28 cellular contexts compared by ENCODE assay signal in the genomic region with DNA sequence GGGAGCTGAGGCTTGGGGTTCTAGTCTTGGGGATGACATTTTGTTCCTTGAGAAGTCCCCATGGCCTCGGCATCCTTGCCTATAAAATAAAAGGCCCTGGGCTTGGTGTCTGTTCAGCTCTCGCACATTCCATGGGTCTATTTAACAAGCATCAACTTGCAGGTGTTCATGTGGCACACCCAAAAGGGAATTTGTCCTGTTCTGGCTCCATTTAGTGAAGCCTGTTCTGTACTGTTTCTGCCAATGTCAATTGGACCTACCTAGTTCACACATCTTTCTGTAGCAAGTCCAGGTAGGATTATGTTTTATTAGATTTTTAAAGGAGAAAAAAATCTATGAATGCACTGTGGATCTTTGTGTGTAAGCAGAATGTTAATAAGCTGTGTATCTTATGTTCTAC.
"Had no signal": no experiment of that assay in that cellular context is flagged by ENCODE, and none has a peak within 500 bp of the region (broad histone marks: within the 10 kb centered on the region; RNA-seq: fewer than 3 reads in every experiment).

No MANE protein-coding gene starts in this region.

- H3K27ac ChIP-seq: ascending aorta, esophagus muscularis mucosa, gastroesophageal sphincter, heart right ventricle, hepatocyte, WERI-Rb-1 had no signal

- H3K9me3 ChIP-seq: ascending aorta, breast epithelium, esophagus muscularis mucosa, gastroesophageal sphincter, heart right ventricle had no signal

- H3K4me1 ChIP-seq: breast epithelium, heart right ventricle had no signal

- DNase-seq: activated B cell treated with CpG ODN at 0.5 μM for 24 hours; activated CD4-positive, alpha-beta memory T cell treated with anti-CD3 and anti-CD28 coated beads for 36 hours; activated CD4-positive, alpha-beta T cell treated with anti-CD3 and anti-CD28 coated beads for 48 hours; activated CD4-positive, alpha-beta T cell treated with anti-CD3 and anti-CD28 coated beads, Interleukin-2, amount 50 U/mL, for 1 hour; activated CD8-positive, alpha-beta memory T cell treated with anti-CD3 and anti-CD28 coated beads, Interleukin-2, amount 50 U/mL, for 48 hours; activated gamma-delta T cell; activated naive CD4-positive, alpha-beta T cell; activated naive CD4-positive, alpha-beta T cell treated with anti-CD3 and anti-CD28 coated beads, Interleukin-2, amount 10 ng/mL, durations not matched to agents 7 days and 5 days; activated naive CD8-positive, alpha-beta T cell treated with anti-CD3 and anti-CD28 coated beads, Interleukin-2, amount 10 ng/mL, durations not matched to agents 7 days and 5 days; activated T-cell treated with anti-CD3 and anti-CD28 coated beads for 4 hours; activated T-cell treated with anti-CD3 and anti-CD28 coated beads, Interleukin-2, amount 50 U/mL, for 24 hours; activated T-cell treated with anti-CD3 and anti-CD28 coated beads, Interleukin-2, amount 50 U/mL, for 72 hours; cortex of kidney; dermis blood vessel endothelial cell; effector CD4-positive, alpha-beta T cell; effector memory CD8-positive, alpha-beta T cell; foreskin melanocyte; heart right ventricle; T-helper 2 cell; WERI-Rb-1 had no signal

- H3K36me3 ChIP-seq: ascending aorta, breast epithelium, esophagus muscularis mucosa, gastroesophageal sphincter, heart right ventricle, WERI-Rb-1 had no signal

- H3K4me3 ChIP-seq: ascending aorta, breast epithelium, esophagus muscularis mucosa, gastroesophageal sphincter, heart right ventricle, hepatocyte had no signal

- H3K27me3 ChIP-seq: ascending aorta, breast epithelium, esophagus muscularis mucosa, gastroesophageal sphincter, hepatocyte had no signal

- ATAC-seq: activated CD4-positive, CD25-positive, alpha-beta regulatory T cell treated with anti-CD3 and anti-CD28 coated beads, Interleukin-2, amount 50 U/mL, for 24 hours; activated naive CD4-positive, alpha-beta T cell treated with anti-CD3 and anti-CD28 coated beads, Interleukin-2, amount 50 U/mL, for 72 hours; activated T-cell treated with anti-CD3 and anti-CD28 coated beads, Interleukin-2, amount 50 U/mL, for 72 hours; effector memory CD8-positive, alpha-beta T cell; gastroesophageal sphincter; heart right ventricle had no signal

- FAIRE-seq: colon had no signal
